In genomic region chr7:141575164-141575563, GRCh38 we compare ENCODE assay signal across 1 cellular context.
TF ChIP-seq lines count a peak whose summit lies in the region.

No MANE protein-coding gene starts in this region.

TF ChIP-seq in IMR-90, 13 proteins besides CTCF, POLR2A, EP300 and RAD21 (continued from another document):
- TF ChIP-seq, protein P1, sequence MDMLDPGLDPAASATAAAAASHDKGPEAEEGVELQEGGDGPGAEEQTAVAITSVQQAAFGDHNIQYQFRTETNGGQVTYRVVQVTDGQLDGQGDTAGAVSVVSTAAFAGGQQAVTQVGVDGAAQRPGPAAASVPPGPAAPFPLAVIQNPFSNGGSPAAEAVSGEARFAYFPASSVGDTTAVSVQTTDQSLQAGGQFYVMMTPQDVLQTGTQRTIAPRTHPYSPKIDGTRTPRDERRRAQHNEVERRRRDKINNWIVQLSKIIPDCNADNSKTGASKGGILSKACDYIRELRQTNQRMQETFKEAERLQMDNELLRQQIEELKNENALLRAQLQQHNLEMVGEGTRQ (IDR thresholded peaks at IDR 0.05; ENCODE audit: low read depth, low read length): no peak
- TF ChIP-seq RCOR1 (IDR thresholded peaks at IDR 0.05; ENCODE audit: insufficient replicate concordance, low read length) (no peak), MAZ (IDR thresholded peaks at IDR 0.05; ENCODE audit: borderline replicate concordance, low read depth, low read length) (no peak), CEBPB (IDR thresholded peaks at IDR 0.05; ENCODE audit: low read depth, low read length) (no peak), FOS (IDR thresholded peaks at IDR 0.05; ENCODE audit: low read depth, low read length) (no peak), MAFK (IDR thresholded peaks at IDR 0.05; ENCODE audit: low read depth, low read length) (no peak), NFE2L2 (IDR thresholded peaks at IDR 0.05; ENCODE audit: low read depth, low read length) (no peak), BHLHE40 (IDR thresholded peaks at IDR 0.05; ENCODE audit: low read depth, low read length) (no peak)
TF ChIP-seq in IMR-90: peak in this region for 0.
